In the genomic region with DNA sequence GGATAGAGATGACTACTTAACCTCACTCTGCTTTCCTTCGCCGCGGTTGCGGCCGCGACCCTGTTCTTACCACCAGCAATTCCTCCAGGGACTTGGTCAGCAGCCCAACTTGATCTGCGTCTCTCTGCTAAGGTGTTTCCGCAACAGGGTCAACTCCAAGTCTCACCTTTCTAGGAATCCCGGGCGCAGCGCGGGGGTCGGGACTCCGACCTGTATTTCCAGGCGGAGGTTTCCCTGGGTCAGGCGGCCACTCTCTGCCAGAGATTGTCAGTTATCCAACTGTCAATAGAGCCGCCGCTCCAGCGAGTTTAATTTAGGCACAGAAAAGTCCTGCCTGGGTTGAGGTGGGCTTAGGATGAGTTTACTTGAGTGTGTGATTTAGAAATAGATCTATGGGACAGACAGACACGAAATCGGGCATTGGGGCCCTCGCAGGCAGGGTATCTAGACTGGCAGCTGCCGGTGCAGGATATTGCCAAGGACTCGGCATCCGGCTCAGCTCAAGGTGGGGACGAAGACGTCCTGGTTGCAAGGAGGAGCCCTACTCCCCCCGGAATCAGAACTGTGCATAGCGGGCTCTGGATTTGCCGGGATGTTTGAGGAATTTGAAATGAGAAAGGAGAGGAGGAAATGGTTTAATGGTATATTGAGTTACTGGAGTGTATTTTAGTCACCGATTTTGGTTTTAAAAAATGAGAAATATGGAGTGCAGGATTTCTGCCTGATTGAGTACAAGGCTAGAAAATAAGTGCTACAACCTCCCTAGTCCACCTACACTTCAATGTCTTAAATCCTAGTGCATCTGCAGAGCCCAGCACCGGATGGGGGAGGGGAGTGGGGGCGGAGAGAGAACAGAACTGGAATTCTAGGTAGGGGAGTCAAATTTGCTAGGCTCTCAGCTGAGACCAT, we compare ENCODE assay signal across 13 cellular contexts. TPM values are rescaled to one million over a fixed set of nuclear protein-coding genes. Genes with fewer than 3 reads are reported as not detected.
DNase-seq lines count a peak whose midpoint lies in the region; ATAC-seq, FAIRE-seq and TF ChIP-seq lines count a peak whose summit lies in the region.
"Had no signal": no experiment of that assay in that cellular context is flagged by ENCODE, and none has a peak within 500 bp of the region (broad histone marks: within the 10 kb centered on the region; RNA-seq: fewer than 3 reads in every experiment).

No MANE protein-coding gene starts in this region.

- peaks cover 58% of the 10 kb centered on the region for H3K27me3 Mint-ChIP-seq in HFFc6 (ENCODE audit: insufficient read depth)

- H3K9ac ChIP-seq in GM12878 (ENCODE audit: control insufficient read depth, insufficient read depth, low read length) (no peak overlapping the region), mesendoderm (ENCODE audit: low read length) (peak overlapping the region; percentile 64)

- no TSS peak for BruUV-seq in GM12878 (replicated peaks; lab: Mats Ljungman, UMichigan)

- no peak overlapping the region for H4K5ac ChIP-seq in mesendoderm (ENCODE audit: low read length)

- in situ Hi-C loops in GM12878 (cut with MboI): no loop called here

- no peak for TF ChIP-seq CTCF in HFFc6 (IDR thresholded peaks at IDR 0.05)
- no peak for TF ChIP-seq CTCF in GM12878 (IDR thresholded peaks at IDR 0.05 in 2 of 3, conservative IDR thresholded peaks at IDR 0.05 in 1 of 3; ENCODE audit: control insufficient read depth in 2 of 3, extremely low read depth in 1 of 3, insufficient read depth in 1 of 3, low read depth in 3 of 3, low read length in 3 of 3)

- no peak overlapping the region for H2AK5ac ChIP-seq in mesendoderm (ENCODE audit: low read length)

- peak overlapping the region; percentile 82 for H3K4me3 Mint-ChIP-seq in HFFc6

- H3K4me3 ChIP-seq in GM12878 (peak overlapping the region; percentile 42), mesendoderm (ENCODE audit: low read length) (peak overlapping the region; percentile 65)
- H3K4me3 ChIP-seq: vagina had no signal

- SMC1A ChIA-PET in GM12878 (lab: Charles Lee; ENCODE audit: uncharacterized antibody, unreplicated experiment): no interaction called here

- no peak for TF ChIP-seq RAD21 in GM12878 (IDR thresholded peaks at IDR 0.05; ENCODE audit: insufficient read depth, low read depth, low read length)

- H3K36me3 Mint-ChIP-seq in HFFc6 (ENCODE audit: low read depth): peaks cover 14% of the 10 kb centered on the region; the same call in 1 of the 2 replicates

- H3K27ac ChIP-seq in GM12878 (ENCODE audit: control insufficient read depth, insufficient read depth) (no peak overlapping the region), mesendoderm (ENCODE audit: low read depth, low read length) (no peak overlapping the region)
- H3K27ac ChIP-seq: vagina, VCaP had no signal

- POLR2A ChIA-PET in GM12878 (lab: Charles Lee): no interaction called here

- no peak for FAIRE-seq in GM12878 (lab: Jason Lieb, UNC)

- H3K4me1 ChIP-seq in GM12878 (ENCODE audit: control insufficient read depth, insufficient read depth, low read length): no peaks in the 10 kb centered on the region; the same call in 1 of the 2 replicates
- peaks cover 2% of the 10 kb centered on the region for H3K4me1 ChIP-seq in mesendoderm (ENCODE audit: control insufficient read depth, low read depth, low read length)

- H2BK120ac ChIP-seq in mesendoderm (ENCODE audit: low read depth, low read length): no peak overlapping the region

- H3K4me1 Mint-ChIP-seq in HFFc6 (ENCODE audit: low read depth): peaks cover 34% of the 10 kb centered on the region

- CTCF ChIA-PET in GM12878 (lab: Yijun Ruan, JAX): interaction anchor here (1.6 kb wide), 1 partner anchor 321 kb away, joined by 3 read pairs; no protein-coding TSS in a partner anchor

- H2BK15ac ChIP-seq in mesendoderm (replicated peaks; ENCODE audit: low read depth): no peak overlapping the region

- no peak for TF ChIP-seq EP300 in GM12878 (IDR thresholded peaks at IDR 0.05; ENCODE audit: borderline replicate concordance in 1 of 2, control insufficient read depth in 1 of 2, low read depth in 2 of 2, low read length in 2 of 2)

- TF ChIP-seq POLR2A in GM12878 (IDR thresholded peaks at IDR 0.05; ENCODE audit: low read depth, low read length): no peak

- H3K36me3 ChIP-seq in GM12878 (ENCODE audit: control insufficient read depth in 2 of 2, insufficient read depth in 2 of 2, low read length in 1 of 2): no peaks in the 10 kb centered on the region
- no peaks in the 10 kb centered on the region for H3K36me3 ChIP-seq in mesendoderm (ENCODE audit: control insufficient read depth, insufficient read depth, low read length)
- H3K36me3 ChIP-seq: vagina had no signal

- H2BK5ac ChIP-seq in mesendoderm (ENCODE audit: low read length): no peak overlapping the region

- intact Hi-C loops in GM12878 (cut with micrococcal nuclease; ENCODE audit: unreplicated experiment): no loop called here

- H3K56ac ChIP-seq in mesendoderm (ENCODE audit: low read length): peak overlapping the region; percentile 51

- H3K9me3 ChIP-seq in GM12878 (replicated peaks; ENCODE audit: control insufficient read depth, insufficient read depth, low read length): peaks cover 8% of the 10 kb centered on the region
- H3K9me3 ChIP-seq: vagina had no signal

- H2AFZ ChIP-seq in GM12878 (ENCODE audit: control insufficient read depth, low read depth, low read length): peak overlapping the region; percentile 52

- WGBS in GM12878 (ENCODE audit: insufficient coverage, insufficient replicate concordance, low lambda C conversion rate, missing lambda C conversion rate): 25% methylated on average over 33 of the region's 33 CpGs
- WGBS in mesendoderm (ENCODE audit: extremely low coverage, insufficient coverage, low lambda C conversion rate): 100% methylated on average over 1 of the region's 33 CpGs

- ATAC-seq in GM12878 (peak; percentile 74), HG03442 (IDR thresholded peaks at IDR 0.05; ENCODE audit: unreplicated experiment) (no peak), GM21786 (IDR thresholded peaks at IDR 0.05; ENCODE audit: unreplicated experiment) (no peak)
- ATAC-seq: effector memory CD8-positive, alpha-beta T cell had no signal

- no peaks in the 10 kb centered on the region for H4K20me1 ChIP-seq in GM12878 (ENCODE audit: control insufficient read depth, insufficient read depth)

- no peak overlapping the region for H4K8ac ChIP-seq in mesendoderm (ENCODE audit: low read depth, low read length)

- RAD21 ChIA-PET in GM12878 (lab: Charles Lee; ENCODE audit: unreplicated experiment): no interaction called here

- DNase-seq in DMS 273 treated with DMSO at 0.1 percent for 48 hours (lab: John Stamatoyannopoulos, UW) (peak; percentile 29), HFFc6 (no peak), GM12878 (ENCODE audit: low read depth, low spot score) (no peak), mesendoderm (peak; percentile 67), GOT3 (lab: John Stamatoyannopoulos, UW) (no peak), Ammon's horn (ENCODE audit: low spot score) (no peak)
- DNase-seq: activated gamma-delta T cell treated with Interleukin-2 at 50 U/mL for 16 hours; effector memory CD8-positive, alpha-beta T cell; NCI-H1694 had no signal

- H3K27me3 ChIP-seq in GM12878 (replicated peaks in 1 of 2; ENCODE audit: control insufficient read depth in 2 of 2, insufficient read depth in 2 of 2, low read length in 1 of 2) (no peaks in the 10 kb centered on the region), mesendoderm (ENCODE audit: insufficient read depth, low read length, poor library complexity) (peaks cover 2% of the 10 kb centered on the region)

- no peak overlapping the region for H3K4ac ChIP-seq in mesendoderm (ENCODE audit: low read depth, low read length)

- H3K27ac Mint-ChIP-seq in HFFc6: no peak overlapping the region

- H3K9me3 Mint-ChIP-seq in HFFc6: no peaks in the 10 kb centered on the region; the same call in 1 of the 2 replicates

- H3K23ac ChIP-seq in mesendoderm (ENCODE audit: low read length): no peak overlapping the region

- H3K79me2 ChIP-seq in GM12878 (ENCODE audit: control insufficient read depth, insufficient read depth, low read length) (no peaks in the 10 kb centered on the region), mesendoderm (ENCODE audit: control insufficient read depth, insufficient read depth, low read length) (no peaks in the 10 kb centered on the region)

- H3K18ac ChIP-seq in mesendoderm (ENCODE audit: low read length): peak overlapping the region; percentile 61

- peak overlapping the region; percentile 69 for H3K4me2 ChIP-seq in GM12878 (ENCODE audit: control insufficient read depth, insufficient read depth)
- peak overlapping the region; percentile 89 for H3K4me2 ChIP-seq in mesendoderm (ENCODE audit: low read length)

- no peaks in the 10 kb centered on the region for H3K79me1 ChIP-seq in mesendoderm (ENCODE audit: low read length)

RNA-seq across cellular contexts. Expression of a gene that starts 23.7 kb away (rescaled TPM):
- not detected for total RNA-seq in HFFc6 (2021; fragmentation: NEBNext Ultra II Directional; extraction: Animal tissue kit (Norgen Biotek cat#: 25700))
- not detected in 2 replicates for total RNA-seq in GM12878 (2013; cell fraction: nucleolus; rRNA removed)
- total RNA-seq in GM12878 (2014; rRNA removed): not detected in 2 replicates
- not detected in 2 replicates for total RNA-seq in GM12878 (2014; rRNA removed; fragmentation: Illumina TruSeq; extraction: Trizol)
- not detected in 2 replicates for total RNA-seq in GM12878 (2021)
- polyA plus RNA-seq in GM12878 (2011; ENCODE audit: low read depth): not detected
- polyA plus RNA-seq in GM12878 (2011; rRNA removed): not detected in 2 replicates
- not detected in 2 replicates for polyA plus RNA-seq in GM12878 (2011; cell fraction: cytosol; rRNA removed)
- 0.04 TPM in 1 of 2 replicates, not detected in the other for polyA plus RNA-seq in GM12878 (2011; cell fraction: nucleus; rRNA removed)
- polyA plus RNA-seq in GM12878 (2012): 0.04 TPM in 1 of 2 replicates, not detected in the other
- polyA plus RNA-seq in GM12878 (2014; fragmentation: Illumina TruSeq; extraction: Trizol): 0.04 TPM in 1 of 2 replicates, not detected in the other
- not detected for polyA plus RNA-seq in GM12878 (2014; fragmentation: Nextera tagmentation; extraction: Ambion mirVana)
- not detected in 2 replicates for polyA plus RNA-seq in GM12878 (2014; rRNA removed)
- polyA plus RNA-seq in GM12878 (2016; fragmentation: Nextera tagmentation; extraction: Ambion mirVana): not detected
- 0.05 TPM in 1 of 2 replicates, not detected in the other for polyA minus RNA-seq in GM12878 (2011; rRNA and poly(A)+ RNA removed)
- not detected in 2 replicates for polyA minus RNA-seq in GM12878 (2011; cell fraction: cytosol; rRNA and poly(A)+ RNA removed)
- 0.12 TPM in 1 of 2 replicates, not detected in the other for polyA minus RNA-seq in GM12878 (2011; cell fraction: nucleus; rRNA and poly(A)+ RNA removed)
- polyA plus RNA-seq in mesendoderm (2013, experiment 1 of 2): 0.07 TPM
- polyA plus RNA-seq in mesendoderm (2013, experiment 2 of 2): 0.06 TPM
- total RNA-seq: vagina had no signal

RNA-seq across cellular contexts. Expression of a gene that starts 40.9 kb away (rescaled TPM):
- total RNA-seq in HFFc6 (2021; fragmentation: NEBNext Ultra II Directional; extraction: Animal tissue kit (Norgen Biotek cat#: 25700)): not detected
- 0.20 and 0.27 TPM in 2 replicates for total RNA-seq in GM12878 (2013; cell fraction: nucleolus; rRNA removed)
- total RNA-seq in GM12878 (2014; rRNA removed) (3.4 TPM in 2 replicates), GM12878 (2014; rRNA removed; fragmentation: Illumina TruSeq; extraction: Trizol) (2.1 TPM in 2 replicates), GM12878 (2021) (5.9 and 7.1 TPM in 2 replicates)
- 4.1 TPM for polyA plus RNA-seq in GM12878 (2011; ENCODE audit: low read depth)
- polyA plus RNA-seq in GM12878 (2011; rRNA removed) (2.3 and 2.4 TPM in 2 replicates), GM12878 (2014; fragmentation: Illumina TruSeq; extraction: Trizol) (6.8 and 7.7 TPM in 2 replicates), GM12878 (2014; fragmentation: Nextera tagmentation; extraction: Ambion mirVana) (1 to 10 TPM; 5.9 to 8.2 TPM), GM12878 (2014; rRNA removed) (9.6 and 12.8 TPM in 2 replicates), GM12878 (2016; fragmentation: Nextera tagmentation; extraction: Ambion mirVana) (1 to 10 TPM; 6.1 to 8.3 TPM)
- polyA plus RNA-seq in GM12878 (2011; cell fraction: cytosol; rRNA removed): 2.9 and 4.1 TPM in 2 replicates
- 2.6 and 3.5 TPM in 2 replicates for polyA plus RNA-seq in GM12878 (2011; cell fraction: nucleus; rRNA removed)
- polyA plus RNA-seq in GM12878 (2012): 6.6 and 6.7 TPM in 2 replicates
- 2.7 and 3.2 TPM in 2 replicates for polyA minus RNA-seq in GM12878 (2011; rRNA and poly(A)+ RNA removed)
- 0.53 TPM in 1 of 2 replicates, not detected in the other for polyA minus RNA-seq in GM12878 (2011; cell fraction: cytosol; rRNA and poly(A)+ RNA removed)
- polyA minus RNA-seq in GM12878 (2011; cell fraction: nucleus; rRNA and poly(A)+ RNA removed): 1.6 and 1.7 TPM in 2 replicates
- 8.8 TPM for polyA plus RNA-seq in mesendoderm (2013, experiment 1 of 2)
- polyA plus RNA-seq in mesendoderm (2013, experiment 2 of 2): 9.5 TPM

Comparison
In these comparisons a context has a peak if more than half of its experiments do, and no peak if none do; other contexts are left out.
1. DNase-seq: peak in DMS 273 treated with DMSO at 0.1 percent for 48 hours (single experiment) and mesendoderm (single experiment); none in HFFc6 (single experiment), GM12878 (single experiment), GOT3 (single experiment) and Ammon's horn (single experiment).